In the genomic region with DNA sequence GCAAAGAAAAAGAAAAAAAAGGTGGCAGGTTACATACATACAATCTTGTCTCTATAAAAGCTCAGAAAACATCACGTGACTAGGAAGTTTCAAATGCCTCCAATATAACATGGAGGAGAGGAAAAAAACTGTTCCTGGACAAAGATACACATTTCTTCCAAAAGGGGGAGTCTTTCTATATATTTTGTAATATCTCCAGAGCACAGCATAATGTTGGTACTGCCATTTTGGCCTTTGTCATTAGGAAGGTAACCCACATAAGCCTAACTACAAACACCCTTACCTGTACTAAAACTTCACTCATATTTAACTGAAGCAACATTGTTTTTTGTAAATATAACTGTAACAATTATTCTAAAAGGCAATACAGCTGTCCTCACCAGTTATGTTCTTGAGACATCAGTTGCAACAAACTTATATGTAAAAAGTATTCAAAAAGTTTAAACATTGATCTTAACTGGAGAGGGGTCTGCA, we compare ENCODE assay signal across 8 cellular contexts. TPM values are rescaled to one million over a fixed set of nuclear protein-coding genes. Genes with fewer than 3 reads are reported as not detected.
A peak's percentile ranks its signal among the peaks of the same experiment; 100 is the strongest.
DNase-seq lines count a peak whose midpoint lies in the region; ATAC-seq and TF ChIP-seq lines count a peak whose summit lies in the region.

No MANE protein-coding gene starts in this region.

- ATAC-seq in left colon (peak; percentile 51), HG03460 (IDR thresholded peaks at IDR 0.05; ENCODE audit: unreplicated experiment) (no peak), HG03469 (IDR thresholded peaks at IDR 0.05; ENCODE audit: unreplicated experiment) (no peak)

- H3K4me3 ChIP-seq in BE2C (ENCODE audit: low read depth, low read length), result peak overlapping the region; percentile 94
- peak overlapping the region; percentile 94 for H3K4me3 ChIP-seq in HAP-1

- H3K4me1 Mint-ChIP-seq in activated naive CD8-positive, alpha-beta T cell treated with anti-CD3 and anti-CD28 coated beads for 36 hours, result peaks cover 12% of the 10 kb centered on the region

- H3K27ac Mint-ChIP-seq in activated naive CD8-positive, alpha-beta T cell treated with anti-CD3 and anti-CD28 coated beads for 36 hours, result peak overlapping the region; percentile 99

- in situ Hi-C loops in HAP-1 (cut with MboI; ENCODE audit: low sequenced_read_pairs), result no loop called here

- H3K9me3 Mint-ChIP-seq in activated naive CD8-positive, alpha-beta T cell treated with anti-CD3 and anti-CD28 coated beads for 36 hours, result no peaks in the 10 kb centered on the region

- peak overlapping the region; percentile 97 for H3K4me3 Mint-ChIP-seq in activated naive CD8-positive, alpha-beta T cell treated with anti-CD3 and anti-CD28 coated beads for 36 hours

- H3K27me3 ChIP-seq in BE2C (peaks cover 4% of the 10 kb centered on the region), HAP-1 (ENCODE audit: low read depth) (no peaks in the 10 kb centered on the region)

- peaks cover 32% of the 10 kb centered on the region for H3K36me3 ChIP-seq in BE2C
- peaks cover 26% of the 10 kb centered on the region for H3K36me3 ChIP-seq in HAP-1 (replicated peaks)

- H3K36me3 Mint-ChIP-seq in activated naive CD8-positive, alpha-beta T cell treated with anti-CD3 and anti-CD28 coated beads for 36 hours, result peaks cover 33% of the 10 kb centered on the region

- TF ChIP-seq CTCF in BE2C (IDR thresholded peaks at IDR 0.05; ENCODE audit: low read depth, low read length), result peak; percentile 60

- DNase-seq in BE2C (no peak), HAP-1 (ENCODE audit: low spot score in 2 of 2) (peak; percentile 22 to 96), NCI-H446 treated with DMSO at 0.1 percent for 48 hours (lab: John Stamatoyannopoulos, UW) (peak; percentile 80), left colon (no peak), posterior vena cava (ENCODE audit: low spot score) (no peak)
- DNase-seq in activated naive CD8-positive, alpha-beta T cell treated with anti-CD3 and anti-CD28 coated beads for 36 hours, result no peak

- no peaks in the 10 kb centered on the region for H3K9me3 ChIP-seq in BE2C
- H3K9me3 ChIP-seq in HAP-1, result no peaks in the 10 kb centered on the region

- H3K4me1 ChIP-seq in BE2C (no peaks in the 10 kb centered on the region; the same call in 1 of the 2 replicates), HAP-1 (peaks cover 19% of the 10 kb centered on the region)

- intact Hi-C loops in left colon (cut with DNase I, micrococcal nuclease), result no loop called here
- intact Hi-C loops in posterior vena cava (cut with DNase I), result no loop called here

- peaks cover 14% of the 10 kb centered on the region for H3K27me3 Mint-ChIP-seq in activated naive CD8-positive, alpha-beta T cell treated with anti-CD3 and anti-CD28 coated beads for 36 hours

RNA-seq across cellular contexts. Expression of a gene that starts 1.2 kb away (rescaled TPM):
- 926 TPM for polyA plus RNA-seq in BE2C (2012; ENCODE audit: insufficient read depth, insufficient read length, low read depth)
- 1,000 to 10,000 TPM; 1,092 to 1,163 TPM for total RNA-seq in activated naive CD8-positive, alpha-beta T cell treated with anti-CD3 and anti-CD28 coated beads for 36 hours
- total RNA-seq in left colon (100 to 1,000 TPM; 522 to 537 TPM), posterior vena cava (100 to 1,000 TPM; 389 to 397 TPM)

RNA-seq across cellular contexts. Expression of a gene that starts 48.4 kb away (rescaled TPM):
- 2.8 TPM for polyA plus RNA-seq in BE2C (2012; ENCODE audit: insufficient read depth, insufficient read length, low read depth)
- total RNA-seq in activated naive CD8-positive, alpha-beta T cell treated with anti-CD3 and anti-CD28 coated beads for 36 hours, result under 1 TPM; 0.45 to 0.58 TPM
- total RNA-seq in left colon (under 1 TPM in 1 of 2 donors, not detected in 1; 0.20 TPM), posterior vena cava (10 to 100 TPM; 10.2 to 15.8 TPM)

Comparison
In these comparisons a context has a peak if more than half of its experiments do, and no peak if none do; other contexts are left out.
1. DNase-seq: peak in HAP-1 (2 of 2) and NCI-H446 treated with DMSO at 0.1 percent for 48 hours (single experiment); none in BE2C (single experiment), activated naive CD8-positive, alpha-beta T cell treated with anti-CD3 and anti-CD28 coated beads for 36 hours (single experiment), left colon (0 of 2) and posterior vena cava (single experiment).
2. RNA of a gene that starts 48.4 kb away (total RNA-seq): 10.2 to 15.8 TPM in posterior vena cava; 0.45 to 0.58 TPM in activated naive CD8-positive, alpha-beta T cell treated with anti-CD3 and anti-CD28 coated beads for 36 hours and 0.20 TPM in left colon; every median in the first group is over 4 times any median in the second.